1 cellular context compared by ENCODE assay signal in the genomic region with DNA sequence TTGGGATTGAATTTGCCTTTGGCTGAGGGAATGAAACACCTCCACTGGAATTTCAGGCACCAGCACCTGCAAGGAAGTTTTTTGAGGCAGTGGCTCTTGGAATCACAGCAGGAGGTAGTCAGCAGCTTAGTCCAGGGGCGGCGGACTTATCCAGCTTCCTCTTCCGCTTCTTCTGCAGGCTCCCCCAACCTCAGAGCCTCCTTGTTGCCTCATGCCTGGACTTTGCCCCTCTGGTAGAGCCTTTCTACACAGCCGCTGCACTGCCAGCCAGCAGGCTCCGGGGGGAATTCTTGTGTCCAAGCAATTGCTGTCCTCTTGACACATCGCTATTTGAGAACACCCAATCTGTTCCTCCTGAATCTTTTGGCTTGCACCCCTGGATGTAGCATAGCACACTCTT.
A peak's percentile ranks its signal among the peaks of the same experiment; 100 is the strongest.
TF ChIP-seq lines count a peak whose summit lies in the region.

No MANE protein-coding gene starts in this region.

TF ChIP-seq in HepG2, 621 proteins besides CTCF, POLR2A, EP300 and RAD21 (continued from another document and continues in another):
- TF ChIP-seq, protein P1, sequence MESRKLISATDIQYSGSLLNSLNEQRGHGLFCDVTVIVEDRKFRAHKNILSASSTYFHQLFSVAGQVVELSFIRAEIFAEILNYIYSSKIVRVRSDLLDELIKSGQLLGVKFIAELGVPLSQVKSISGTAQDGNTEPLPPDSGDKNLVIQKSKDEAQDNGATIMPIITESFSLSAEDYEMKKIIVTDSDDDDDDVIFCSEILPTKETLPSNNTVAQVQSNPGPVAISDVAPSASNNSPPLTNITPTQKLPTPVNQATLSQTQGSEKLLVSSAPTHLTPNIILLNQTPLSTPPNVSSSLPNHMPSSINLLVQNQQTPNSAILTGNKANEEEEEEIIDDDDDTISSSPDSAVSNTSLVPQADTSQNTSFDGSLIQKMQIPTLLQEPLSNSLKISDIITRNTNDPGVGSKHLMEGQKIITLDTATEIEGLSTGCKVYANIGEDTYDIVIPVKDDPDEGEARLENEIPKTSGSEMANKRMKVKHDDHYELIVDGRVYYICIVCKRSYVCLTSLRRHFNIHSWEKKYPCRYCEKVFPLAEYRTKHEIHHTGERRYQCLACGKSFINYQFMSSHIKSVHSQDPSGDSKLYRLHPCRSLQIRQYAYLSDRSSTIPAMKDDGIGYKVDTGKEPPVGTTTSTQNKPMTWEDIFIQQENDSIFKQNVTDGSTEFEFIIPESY (CRISPR knock-in tag; IDR thresholded peaks at IDR 0.05): 0 out of 2 replicates have a peak, but pooled peaks have one; percentile 19
- TF ChIP-seq, protein P2, sequence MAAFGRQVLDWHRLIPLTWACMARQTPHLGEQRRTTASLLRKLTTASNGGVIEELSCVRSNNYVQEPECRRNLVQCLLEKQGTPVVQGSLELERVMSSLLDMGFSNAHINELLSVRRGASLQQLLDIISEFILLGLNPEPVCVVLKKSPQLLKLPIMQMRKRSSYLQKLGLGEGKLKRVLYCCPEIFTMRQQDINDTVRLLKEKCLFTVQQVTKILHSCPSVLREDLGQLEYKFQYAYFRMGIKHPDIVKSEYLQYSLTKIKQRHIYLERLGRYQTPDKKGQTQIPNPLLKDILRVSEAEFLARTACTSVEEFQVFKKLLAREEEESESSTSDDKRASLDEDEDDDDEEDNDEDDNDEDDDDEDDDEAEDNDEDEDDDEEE (CRISPR knock-in tag; IDR thresholded peaks at IDR 0.05): no peak
- TF ChIP-seq HDAC1 (CRISPR knock-in tag; IDR thresholded peaks at IDR 0.05) (no peak), NFKB2 (CRISPR knock-in tag; IDR thresholded peaks at IDR 0.05; ENCODE audit: borderline replicate concordance) (no peak), SNRNP70 (IDR thresholded peaks at IDR 0.05; ENCODE audit: low read depth, low read length) (no peak), NBN (conservative IDR thresholded peaks at IDR 0.05) (no peak), HOXA5 (CRISPR knock-in tag; IDR thresholded peaks at IDR 0.05) (peak; percentile 55; the same call in 1 of the 2 replicates), TEAD2 (CRISPR knock-in tag; IDR thresholded peaks at IDR 0.05) (no peak), KLF13 (CRISPR knock-in tag; IDR thresholded peaks at IDR 0.05) (no peak), SMAD1 (CRISPR knock-in tag; IDR thresholded peaks at IDR 0.05; ENCODE audit: borderline replicate concordance, low read depth) (no peak), SCMH1 (CRISPR knock-in tag; IDR thresholded peaks at IDR 0.05; ENCODE audit: borderline replicate concordance) (no peak), MYC (CRISPR knock-in tag; IDR thresholded peaks at IDR 0.05; ENCODE audit: borderline replicate concordance) (peak; percentile 62; the same call in 1 of the 2 replicates), ZNF841 (CRISPR knock-in tag; IDR thresholded peaks at IDR 0.05; ENCODE audit: borderline replicate concordance) (no peak), TBP (CRISPR knock-in tag; IDR thresholded peaks at IDR 0.05) (no peak), KLF16 (CRISPR knock-in tag; IDR thresholded peaks at IDR 0.05) (0 out of 4 replicates have a peak, but pooled peaks of 1 of the 2 experiments have one; percentile 23), ZBTB20 (CRISPR knock-in tag; IDR thresholded peaks at IDR 0.05; ENCODE audit: borderline replicate concordance, low read depth) (no peak), SP5 (CRISPR knock-in tag; IDR thresholded peaks at IDR 0.05; ENCODE audit: borderline replicate concordance, low read depth) (no peak), REXO4 (CRISPR knock-in tag; IDR thresholded peaks at IDR 0.05; ENCODE audit: borderline replicate concordance) (no peak), EEA1 (CRISPR knock-in tag; IDR thresholded peaks at IDR 0.05; ENCODE audit: borderline replicate concordance) (no peak), NCOA2 (CRISPR knock-in tag; IDR thresholded peaks at IDR 0.05) (peak; percentile 46; the same call in 1 of the 2 replicates), SAP130 (CRISPR knock-in tag; IDR thresholded peaks at IDR 0.05; ENCODE audit: low read depth) (peak; percentile 70; the same call in 1 of the 2 replicates), MED1 (CRISPR knock-in tag; IDR thresholded peaks at IDR 0.05) (peak; percentile 79), ZNF24 (IDR thresholded peaks at IDR 0.05) (no peak), ZNF720 (CRISPR knock-in tag; IDR thresholded peaks at IDR 0.05) (no peak), POLR2AphosphoS5 (IDR thresholded peaks at IDR 0.05; ENCODE audit: low read depth, low read length) (peak; percentile 56), FIP1L1 (IDR thresholded peaks at IDR 0.05; ENCODE audit: borderline replicate concordance, insufficient read depth, low read depth, low read length) (no peak), PCBP2 (optimal IDR thresholded peaks at IDR 0.05; ENCODE audit: low read depth, low read length, poor library complexity, severe bottlenecking) (no peak), DPF2 (CRISPR knock-in tag; IDR thresholded peaks at IDR 0.05; ENCODE audit: borderline replicate concordance, low read depth) (peak; percentile 39; the same call in 1 of the 2 replicates), TARDBP (CRISPR knock-in tag; IDR thresholded peaks at IDR 0.05) (0 out of 2 replicates have a peak, but pooled peaks have one; percentile 24), ZIK1 (CRISPR knock-in tag; IDR thresholded peaks at IDR 0.05; ENCODE audit: borderline replicate concordance, low read depth) (no peak), SMARCE1 (IDR thresholded peaks at IDR 0.05; ENCODE audit: borderline replicate concordance) (no peak), ZBTB7B (CRISPR knock-in tag; IDR thresholded peaks at IDR 0.05) (peak; percentile 48; the same call in 1 of the 2 replicates), ZSCAN25 (CRISPR knock-in tag; IDR thresholded peaks at IDR 0.05) (no peak), KDM2A (CRISPR knock-in tag; IDR thresholded peaks at IDR 0.05; ENCODE audit: borderline replicate concordance, low read depth) (no peak), ZNF749 (CRISPR knock-in tag; IDR thresholded peaks at IDR 0.05; ENCODE audit: borderline replicate concordance) (no peak)
- TF ChIP-seq, protein P3, sequence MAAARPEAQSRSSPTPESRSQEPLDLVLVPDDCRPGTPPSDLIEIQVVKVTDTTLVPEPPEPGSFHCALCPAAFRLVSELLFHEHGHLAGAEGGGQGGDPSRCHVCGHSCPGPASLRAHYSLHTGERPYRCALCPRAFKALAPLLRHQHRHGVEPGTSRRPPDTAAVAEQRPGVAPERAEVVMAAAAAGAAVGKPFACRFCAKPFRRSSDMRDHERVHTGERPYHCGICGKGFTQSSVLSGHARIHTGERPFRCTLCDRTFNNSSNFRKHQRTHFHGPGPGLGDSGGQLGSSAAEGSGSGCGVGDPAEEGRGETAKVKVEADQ (CRISPR knock-in tag; IDR thresholded peaks at IDR 0.05; ENCODE audit: borderline replicate concordance): no peak
- TF ChIP-seq, protein P4, sequence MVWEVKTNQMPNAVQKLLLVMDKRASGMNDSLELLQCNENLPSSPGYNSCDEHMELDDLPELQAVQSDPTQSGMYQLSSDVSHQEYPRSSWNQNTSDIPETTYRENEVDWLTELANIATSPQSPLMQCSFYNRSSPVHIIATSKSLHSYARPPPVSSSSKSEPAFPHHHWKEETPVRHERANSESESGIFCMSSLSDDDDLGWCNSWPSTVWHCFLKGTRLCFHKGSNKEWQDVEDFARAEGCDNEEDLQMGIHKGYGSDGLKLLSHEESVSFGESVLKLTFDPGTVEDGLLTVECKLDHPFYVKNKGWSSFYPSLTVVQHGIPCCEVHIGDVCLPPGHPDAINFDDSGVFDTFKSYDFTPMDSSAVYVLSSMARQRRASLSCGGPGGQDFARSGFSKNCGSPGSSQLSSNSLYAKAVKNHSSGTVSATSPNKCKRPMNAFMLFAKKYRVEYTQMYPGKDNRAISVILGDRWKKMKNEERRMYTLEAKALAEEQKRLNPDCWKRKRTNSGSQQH (CRISPR knock-in tag; IDR thresholded peaks at IDR 0.05; ENCODE audit: low read depth): no peak
- TF ChIP-seq, protein P5, sequence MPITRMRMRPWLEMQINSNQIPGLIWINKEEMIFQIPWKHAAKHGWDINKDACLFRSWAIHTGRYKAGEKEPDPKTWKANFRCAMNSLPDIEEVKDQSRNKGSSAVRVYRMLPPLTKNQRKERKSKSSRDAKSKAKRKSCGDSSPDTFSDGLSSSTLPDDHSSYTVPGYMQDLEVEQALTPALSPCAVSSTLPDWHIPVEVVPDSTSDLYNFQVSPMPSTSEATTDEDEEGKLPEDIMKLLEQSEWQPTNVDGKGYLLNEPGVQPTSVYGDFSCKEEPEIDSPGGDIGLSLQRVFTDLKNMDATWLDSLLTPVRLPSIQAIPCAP (CRISPR knock-in tag; IDR thresholded peaks at IDR 0.05; ENCODE audit: low read depth): no peak
- TF ChIP-seq, protein P6, sequence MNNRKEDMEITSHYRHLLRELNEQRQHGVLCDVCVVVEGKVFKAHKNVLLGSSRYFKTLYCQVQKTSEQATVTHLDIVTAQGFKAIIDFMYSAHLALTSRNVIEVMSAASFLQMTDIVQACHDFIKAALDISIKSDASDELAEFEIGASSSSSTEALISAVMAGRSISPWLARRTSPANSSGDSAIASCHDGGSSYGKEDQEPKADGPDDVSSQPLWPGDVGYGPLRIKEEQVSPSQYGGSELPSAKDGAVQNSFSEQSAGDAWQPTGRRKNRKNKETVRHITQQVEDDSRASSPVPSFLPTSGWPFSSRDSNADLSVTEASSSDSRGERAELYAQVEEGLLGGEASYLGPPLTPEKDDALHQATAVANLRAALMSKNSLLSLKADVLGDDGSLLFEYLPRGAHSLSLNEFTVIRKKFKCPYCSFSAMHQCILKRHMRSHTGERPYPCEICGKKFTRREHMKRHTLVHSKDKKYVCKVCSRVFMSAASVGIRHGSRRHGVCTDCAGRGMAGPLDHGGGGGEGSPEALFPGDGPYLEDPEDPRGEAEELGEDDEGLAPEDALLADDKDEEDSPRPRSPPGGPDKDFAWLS (CRISPR knock-in tag; IDR thresholded peaks at IDR 0.05; ENCODE audit: borderline replicate concordance): no peak
- TF ChIP-seq, protein P7, sequence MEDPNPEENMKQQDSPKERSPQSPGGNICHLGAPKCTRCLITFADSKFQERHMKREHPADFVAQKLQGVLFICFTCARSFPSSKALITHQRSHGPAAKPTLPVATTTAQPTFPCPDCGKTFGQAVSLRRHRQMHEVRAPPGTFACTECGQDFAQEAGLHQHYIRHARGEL (CRISPR knock-in tag; IDR thresholded peaks at IDR 0.05): no peak
- TF ChIP-seq, protein P8, sequence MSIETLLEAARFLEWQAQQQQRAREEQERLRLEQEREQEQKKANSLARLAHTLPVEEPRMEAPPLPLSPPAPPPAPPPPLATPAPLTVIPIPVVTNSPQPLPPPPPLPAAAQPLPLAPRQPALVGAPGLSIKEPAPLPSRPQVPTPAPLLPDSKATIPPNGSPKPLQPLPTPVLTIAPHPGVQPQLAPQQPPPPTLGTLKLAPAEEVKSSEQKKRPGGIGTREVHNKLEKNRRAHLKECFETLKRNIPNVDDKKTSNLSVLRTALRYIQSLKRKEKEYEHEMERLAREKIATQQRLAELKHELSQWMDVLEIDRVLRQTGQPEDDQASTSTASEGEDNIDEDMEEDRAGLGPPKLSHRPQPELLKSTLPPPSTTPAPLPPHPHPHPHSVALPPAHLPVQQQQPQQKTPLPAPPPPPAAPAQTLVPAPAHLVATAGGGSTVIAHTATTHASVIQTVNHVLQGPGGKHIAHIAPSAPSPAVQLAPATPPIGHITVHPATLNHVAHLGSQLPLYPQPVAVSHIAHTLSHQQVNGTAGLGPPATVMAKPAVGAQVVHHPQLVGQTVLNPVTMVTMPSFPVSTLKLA (IDR thresholded peaks at IDR 0.05): no peak
- TF ChIP-seq, protein P9, sequence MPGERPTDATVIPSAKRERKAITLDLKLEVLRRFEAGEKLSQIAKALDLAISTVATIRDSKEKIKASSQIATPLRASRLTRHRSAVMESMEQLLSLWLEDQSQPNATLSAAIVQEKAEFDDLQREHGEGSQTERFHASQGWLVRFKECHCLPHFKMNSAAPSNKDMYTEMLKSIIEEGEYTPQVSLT (CRISPR knock-in tag; IDR thresholded peaks at IDR 0.05; ENCODE audit: borderline replicate concordance, low read depth): no peak
- TF ChIP-seq, protein P10, sequence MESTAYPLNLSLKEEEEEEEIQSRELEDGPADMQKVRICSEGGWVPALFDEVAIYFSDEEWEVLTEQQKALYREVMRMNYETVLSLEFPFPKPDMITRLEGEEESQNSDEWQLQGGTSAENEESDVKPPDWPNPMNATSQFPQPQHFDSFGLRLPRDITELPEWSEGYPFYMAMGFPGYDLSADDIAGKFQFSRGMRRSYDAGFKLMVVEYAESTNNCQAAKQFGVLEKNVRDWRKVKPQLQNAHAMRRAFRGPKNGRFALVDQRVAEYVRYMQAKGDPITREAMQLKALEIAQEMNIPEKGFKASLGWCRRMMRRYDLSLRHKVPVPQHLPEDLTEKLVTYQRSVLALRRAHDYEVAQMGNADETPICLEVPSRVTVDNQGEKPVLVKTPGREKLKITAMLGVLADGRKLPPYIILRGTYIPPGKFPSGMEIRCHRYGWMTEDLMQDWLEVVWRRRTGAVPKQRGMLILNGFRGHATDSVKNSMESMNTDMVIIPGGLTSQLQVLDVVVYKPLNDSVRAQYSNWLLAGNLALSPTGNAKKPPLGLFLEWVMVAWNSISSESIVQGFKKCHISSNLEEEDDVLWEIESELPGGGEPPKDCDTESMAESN (CRISPR knock-in tag; conservative IDR thresholded peaks at IDR 0.05): no peak
- TF ChIP-seq, protein P11, sequence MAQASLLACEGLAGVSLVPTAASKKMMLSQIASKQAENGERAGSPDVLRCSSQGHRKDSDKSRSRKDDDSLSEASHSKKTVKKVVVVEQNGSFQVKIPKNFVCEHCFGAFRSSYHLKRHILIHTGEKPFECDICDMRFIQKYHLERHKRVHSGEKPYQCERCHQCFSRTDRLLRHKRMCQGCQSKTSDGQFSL (CRISPR knock-in tag; IDR thresholded peaks at IDR 0.05): peak; percentile 87
- TF ChIP-seq, protein P12, sequence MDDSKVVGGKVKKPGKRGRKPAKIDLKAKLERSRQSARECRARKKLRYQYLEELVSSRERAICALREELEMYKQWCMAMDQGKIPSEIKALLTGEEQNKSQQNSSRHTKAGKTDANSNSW (CRISPR knock-in tag; IDR thresholded peaks at IDR 0.05; ENCODE audit: borderline replicate concordance): no peak
